Comparison of ENCODE assay signal across 30 cellular contexts in genomic region chr22:48892571-48893287, GRCh38.
A peak's percentile ranks its signal among the peaks of the same experiment; 100 is the strongest.
DNase-seq lines count a peak whose midpoint lies in the region; ATAC-seq, FAIRE-seq and TF ChIP-seq lines count a peak whose summit lies in the region.
"Had no signal": no experiment of that assay in that cellular context is flagged by ENCODE, and none has a peak within 500 bp of the region (broad histone marks: within the 10 kb centered on the region; RNA-seq: fewer than 3 reads in every experiment).

No MANE protein-coding gene starts in this region.

- H3K79me1 ChIP-seq in H1 (ENCODE audit: low read depth, low read length), result no peaks in the 10 kb centered on the region

- no peak overlapping the region for H2BK5ac ChIP-seq in H1 (ENCODE audit: low read depth, low read length)

- H3K27me3 ChIP-seq in H1 (replicated peaks in 1 of 4; ENCODE audit: control insufficient read depth in 3 of 4, extremely low read depth in 1 of 4, insufficient read depth in 3 of 4, low read length in 3 of 4) (peaks cover 0 to 4% (median 2%) of the 10 kb centered on the region in 4 experiments; a peak in 3 of 7 replicates), osteoblast (ENCODE audit: insufficient read depth, low read length) (no peaks in the 10 kb centered on the region), BE2C (no peaks in the 10 kb centered on the region)
- H3K27me3 ChIP-seq: body of pancreas, gastrocnemius medialis, hepatocyte, neutrophil had no signal

- H2AFZ ChIP-seq in H1 (ENCODE audit: low read length) (no peak overlapping the region), osteoblast (ENCODE audit: low read length) (no peak overlapping the region)
- H2AFZ ChIP-seq: hepatocyte had no signal

- H3K14ac ChIP-seq in H1 (ENCODE audit: insufficient read length), result no peak overlapping the region

- no peaks in the 10 kb centered on the region for H3K36me3 Mint-ChIP-seq in activated naive CD4-positive, alpha-beta T cell treated with anti-CD3 and anti-CD28 coated beads, Interleukin-2, amount 50 U/mL, for 24 hours
- H3K36me3 Mint-ChIP-seq in activated CD4-positive, alpha-beta T cell treated with anti-CD3 and anti-CD28 coated beads, Interleukin-2, amount 10 ng/mL, durations not matched to agents 24 days and 14 days (ENCODE audit: low read depth), result no peaks in the 10 kb centered on the region
- H3K36me3 Mint-ChIP-seq: stimulated activated naive B cell treated with anti-CD40 and anti-IgM and Interleukin-4, amounts not matched to agents 10 μg/mL and 1 μg/mL and 100 μg/mL, for 72 hours; WTC11 had no signal

- no peaks in the 10 kb centered on the region for H3K4me1 ChIP-seq in H1 (replicated peaks in 1 of 4; ENCODE audit: control insufficient read depth in 3 of 4, insufficient read depth in 4 of 4, low read length in 3 of 4)
- H3K4me1 ChIP-seq in osteoblast (ENCODE audit: insufficient read depth, low read length), result no peaks in the 10 kb centered on the region
- H3K4me1 ChIP-seq in BE2C, result no peaks in the 10 kb centered on the region
- H3K4me1 ChIP-seq: A549, body of pancreas, gastrocnemius medialis, suprapubic skin had no signal

- H2BK15ac ChIP-seq in H1 (ENCODE audit: low read length), result peak overlapping the region; percentile 83

- H3K56ac ChIP-seq in H1 (replicated peaks; ENCODE audit: insufficient read length, low read depth, low read length), result no peak overlapping the region

- no peak overlapping the region for H3K18ac ChIP-seq in H1 (ENCODE audit: extremely low read depth, low read length)

- no peak overlapping the region for H4K91ac ChIP-seq in H1 (replicated peaks; ENCODE audit: insufficient read length, low read length)

- no peak overlapping the region for H3K27ac ChIP-seq in H1 (ENCODE audit: low read depth, low read length)
- H3K27ac ChIP-seq in osteoblast (ENCODE audit: low read depth, low read length), result no peak overlapping the region
- H3K27ac ChIP-seq: A549, body of pancreas, gastrocnemius medialis, hepatocyte, neutrophil, SK-N-MC, suprapubic skin had no signal

- no peak overlapping the region for H3K4me2 ChIP-seq in H1 (ENCODE audit: insufficient read depth in 1 of 2, low read depth in 2 of 2, low read length in 2 of 2)
- no peak overlapping the region for H3K4me2 ChIP-seq in osteoblast (ENCODE audit: insufficient read depth, low read length)
- H3K4me2 ChIP-seq: A549, hepatocyte had no signal

- POLR2A ChIA-PET in H1 (lab: Charles Lee; ENCODE audit: partially characterized antibody), result no interaction called here

- H3K9me3 ChIP-seq in H1 (ENCODE audit: insufficient read depth in 2 of 2, low read depth in 1 of 2, low read length in 1 of 2) (peaks cover 0 to 3% of the 10 kb centered on the region in 2 experiments; a peak in 1 of 4 replicates), osteoblast (ENCODE audit: low read depth, low read length) (peaks cover 2% of the 10 kb centered on the region), BE2C (no peaks in the 10 kb centered on the region)
- H3K9me3 ChIP-seq: A549, gastrocnemius medialis, neutrophil, suprapubic skin had no signal

- 89% methylated on average over 15 of the region's 15 CpGs; no CpG with 5 or more reads in 1 of the 2 experiments for WGBS in H1 (ENCODE audit: extremely low coverage in 1 of 2, insufficient coverage in 1 of 2, insufficient read length in 1 of 2, insufficient replicate concordance in 2 of 2, low coverage in 1 of 2, low lambda C conversion rate in 2 of 2, missing lambda C conversion rate in 1 of 2), 2 experiments

- no peak overlapping the region for H3K4me3 ChIP-seq in H1 (ENCODE audit: extremely low read depth in 1 of 4, insufficient read depth in 2 of 4, low read depth in 3 of 4, low read length in 4 of 4)
- no peak overlapping the region for H3K4me3 ChIP-seq in osteoblast (ENCODE audit: insufficient read depth, low read length)
- H3K4me3 ChIP-seq in BE2C (ENCODE audit: low read depth, low read length), result no peak overlapping the region
- H3K4me3 ChIP-seq: A549, body of pancreas, gastrocnemius medialis, hepatocyte, K562, SK-N-MC, suprapubic skin had no signal

- H3K27ac Mint-ChIP-seq in activated naive CD4-positive, alpha-beta T cell treated with anti-CD3 and anti-CD28 coated beads, Interleukin-2, amount 50 U/mL, for 24 hours, result peak overlapping the region; percentile 17
- no peak overlapping the region for H3K27ac Mint-ChIP-seq in activated CD4-positive, alpha-beta T cell treated with anti-CD3 and anti-CD28 coated beads, Interleukin-2, amount 10 ng/mL, durations not matched to agents 24 days and 14 days
- H3K27ac Mint-ChIP-seq: activated CD4-positive, alpha-beta T cell treated with anti-CD3 and anti-CD28 coated beads, Interleukin-2, amount 10 ng/mL, durations not matched to agents 7 days and 5 days; activated naive CD4-positive, alpha-beta T cell treated with anti-CD3 and anti-CD28 coated beads for 36 hours; CD4-positive, alpha-beta T cell; stimulated activated naive B cell treated with anti-CD40 and anti-IgM and Interleukin-4, amounts not matched to agents 10 μg/mL and 1 μg/mL and 100 μg/mL, for 72 hours; WTC11 had no signal

- no peaks in the 10 kb centered on the region for H3K9me3 Mint-ChIP-seq in activated naive CD4-positive, alpha-beta T cell treated with anti-CD3 and anti-CD28 coated beads, Interleukin-2, amount 50 U/mL, for 24 hours
- no peaks in the 10 kb centered on the region for H3K9me3 Mint-ChIP-seq in activated CD4-positive, alpha-beta T cell treated with anti-CD3 and anti-CD28 coated beads, Interleukin-2, amount 10 ng/mL, durations not matched to agents 24 days and 14 days
- H3K9me3 Mint-ChIP-seq: activated CD4-positive, alpha-beta T cell treated with anti-CD3 and anti-CD28 coated beads, Interleukin-2, amount 10 ng/mL, durations not matched to agents 7 days and 5 days; activated naive CD4-positive, alpha-beta T cell treated with anti-CD3 and anti-CD28 coated beads for 36 hours; CD4-positive, alpha-beta T cell; stimulated activated naive B cell treated with anti-CD40 and anti-IgM and Interleukin-4, amounts not matched to agents 10 μg/mL and 1 μg/mL and 100 μg/mL, for 72 hours; WTC11 had no signal

- TF ChIP-seq RAD21 in H1 (IDR thresholded peaks at IDR 0.05 in 1 of 2, conservative IDR thresholded peaks at IDR 0.05 in 1 of 2; ENCODE audit: low read depth in 2 of 2, low read length in 2 of 2), result no peak

- no peak overlapping the region for H2AK5ac ChIP-seq in H1 (ENCODE audit: low read depth, low read length)

- no peak for TF ChIP-seq CTCF in H1 (IDR thresholded peaks at IDR 0.05; ENCODE audit: control extremely low read depth in 1 of 3, insufficient read depth in 1 of 3, low read depth in 1 of 3, low read length in 3 of 3)
- no peak for TF ChIP-seq CTCF in osteoblast (IDR thresholded peaks at IDR 0.05; ENCODE audit: extremely low read depth, low read depth, low read length)
- no peak for TF ChIP-seq CTCF in BE2C (IDR thresholded peaks at IDR 0.05; ENCODE audit: low read depth, low read length)

- no peak for DNase-seq in activated naive CD4-positive, alpha-beta T cell treated with anti-CD3 and anti-CD28 coated beads, Interleukin-2, amount 50 U/mL, for 16 hours
- no peak for DNase-seq in H1 (ENCODE audit: low read depth in 1 of 2, low spot score in 2 of 2)
- DNase-seq in osteoblast (ENCODE audit: insufficient read length, low spot score, missing footprints), result peak; percentile 3
- DNase-seq in urothelium cell line (ENCODE audit: low spot score), result no peak
- no peak for DNase-seq in activated CD4-positive, alpha-beta T cell treated with anti-CD3 and anti-CD28 coated beads, Interleukin-2, amount 10 ng/mL, durations not matched to agents 24 days and 14 days
- DNase-seq in BE2C, result no peak
- DNase-seq: activated CD4-positive, alpha-beta T cell treated with anti-CD3 and anti-CD28 coated beads, Interleukin-2, amount 10 ng/mL, durations not matched to agents 7 days and 5 days; activated naive CD4-positive, alpha-beta T cell treated with anti-CD3 and anti-CD28 coated beads for 36 hours; body of pancreas; cerebellar nuclear complex; gastrocnemius medialis; left colon; mesenchymal stem cell; NCI-H1092 treated with DMSO at 0.1 percent for 48 hours; NCI-H1930; NCI-H2171 treated with DMSO at 0.1 percent for 48 hours; NCI-H524; NK-92 treated with Interleukin-12 subunit alpha and Interleukin-12 subunit beta, amount 100 ng/mL, for 24 hours; stimulated activated naive B cell treated with anti-CD40 and anti-IgM and Interleukin-4, amounts not matched to agents 10 μg/mL and 1 μg/mL and 100 μg/mL, for 72 hours had no signal

- H2BK12ac ChIP-seq in H1 (ENCODE audit: low read depth, low read length), result no peak overlapping the region

- no peak overlapping the region for H2BK120ac ChIP-seq in H1 (replicated peaks; ENCODE audit: low read depth, low read length)

- H2BK20ac ChIP-seq in H1 (ENCODE audit: low read length), result no peak overlapping the region

- peaks cover 0 to 3% of the 10 kb centered on the region in 2 experiments for H4K20me1 ChIP-seq in H1 (replicated peaks in 1 of 2; ENCODE audit: control insufficient read depth in 1 of 2, insufficient read depth in 2 of 2, low read length in 2 of 2)
- no peaks in the 10 kb centered on the region for H4K20me1 ChIP-seq in osteoblast (ENCODE audit: insufficient read depth, low read length)

- H3K4ac ChIP-seq in H1 (replicated peaks; ENCODE audit: insufficient read length, low read depth, low read length), result no peak overlapping the region

- CTCF ChIA-PET in H1 (lab: Charles Lee; ENCODE audit: partially characterized antibody), result interaction anchor here (0.5 to 1.1 kb wide), 4 partner anchors 14 to 197 kb away, joined by 3 read pairs; no protein-coding TSS in a partner anchor

- no peaks in the 10 kb centered on the region for H3K79me2 ChIP-seq in H1 (ENCODE audit: control insufficient read depth in 1 of 2, insufficient read depth in 2 of 2, low read length in 2 of 2)
- no peaks in the 10 kb centered on the region for H3K79me2 ChIP-seq in osteoblast (ENCODE audit: insufficient read depth, low read length)
- H3K79me2 ChIP-seq: hepatocyte had no signal

- TF ChIP-seq EP300 in H1 (IDR thresholded peaks at IDR 0.05; ENCODE audit: borderline replicate concordance in 1 of 2, low read depth in 2 of 2, low read length in 2 of 2), result no peak

- peaks cover 5% of the 10 kb centered on the region; the same call in 1 of the 2 replicates for H3K23me2 ChIP-seq in H1 (ENCODE audit: low read depth, low read length)

- H4K5ac ChIP-seq in H1 (ENCODE audit: insufficient read length, low read depth, low read length), result no peak overlapping the region

- no peak overlapping the region for H4K8ac ChIP-seq in H1 (ENCODE audit: extremely low read depth, insufficient read depth, low read length)

- intact Hi-C loops in activated CD4-positive, alpha-beta T cell treated with anti-CD3 and anti-CD28 coated beads, Interleukin-2, amount 10 ng/mL, durations not matched to agents 24 days and 14 days (cut with micrococcal nuclease), result no loop called here

- no peak for TF ChIP-seq POLR2A in H1 (IDR thresholded peaks at IDR 0.05; ENCODE audit: control extremely low read depth in 1 of 2, low read depth in 2 of 2, low read length in 2 of 2)

- FAIRE-seq in H1 (lab: Jason Lieb, UNC) (no peak), urothelium cell line (lab: Jason Lieb, UNC) (peak; percentile 79)
- FAIRE-seq: A549, GM19239, K562 had no signal

- no peaks in the 10 kb centered on the region for H3K4me1 Mint-ChIP-seq in activated naive CD4-positive, alpha-beta T cell treated with anti-CD3 and anti-CD28 coated beads, Interleukin-2, amount 50 U/mL, for 24 hours
- no peaks in the 10 kb centered on the region for H3K4me1 Mint-ChIP-seq in activated CD4-positive, alpha-beta T cell treated with anti-CD3 and anti-CD28 coated beads, Interleukin-2, amount 10 ng/mL, durations not matched to agents 24 days and 14 days
- H3K4me1 Mint-ChIP-seq: activated CD4-positive, alpha-beta T cell treated with anti-CD3 and anti-CD28 coated beads, Interleukin-2, amount 10 ng/mL, durations not matched to agents 7 days and 5 days; stimulated activated naive B cell treated with anti-CD40 and anti-IgM and Interleukin-4, amounts not matched to agents 10 μg/mL and 1 μg/mL and 100 μg/mL, for 72 hours; WTC11 had no signal

- peaks cover 11% of the 10 kb centered on the region for H3K27me3 Mint-ChIP-seq in activated naive CD4-positive, alpha-beta T cell treated with anti-CD3 and anti-CD28 coated beads, Interleukin-2, amount 50 U/mL, for 24 hours
- no peaks in the 10 kb centered on the region for H3K27me3 Mint-ChIP-seq in activated CD4-positive, alpha-beta T cell treated with anti-CD3 and anti-CD28 coated beads, Interleukin-2, amount 10 ng/mL, durations not matched to agents 24 days and 14 days
- H3K27me3 Mint-ChIP-seq: activated CD4-positive, alpha-beta T cell treated with anti-CD3 and anti-CD28 coated beads, Interleukin-2, amount 10 ng/mL, durations not matched to agents 7 days and 5 days had no signal

- no peak overlapping the region for H3K23ac ChIP-seq in H1 (ENCODE audit: insufficient read length)

- no peak for ATAC-seq in HG03097 (IDR thresholded peaks at IDR 0.05; ENCODE audit: low FRiP score, unreplicated experiment)
- ATAC-seq: body of pancreas; gastrocnemius medialis; K562; left colon; stimulated activated naive B cell treated with anti-CD40 and anti-IgM and Interleukin-4, amounts not matched to agents 10 μg/mL and 1 μg/mL and 100 μg/mL, for 72 hours; WTC11 had no signal

- H3K36me3 ChIP-seq in H1 (ENCODE audit: control insufficient read depth in 2 of 4, insufficient read depth in 4 of 4, low read length in 3 of 4) (no peaks in the 10 kb centered on the region), osteoblast (ENCODE audit: insufficient read depth, low read length) (no peaks in the 10 kb centered on the region), BE2C (no peaks in the 10 kb centered on the region)
- H3K36me3 ChIP-seq: gastrocnemius medialis, neutrophil, suprapubic skin had no signal

- H3K4me3 Mint-ChIP-seq in activated naive CD4-positive, alpha-beta T cell treated with anti-CD3 and anti-CD28 coated beads, Interleukin-2, amount 50 U/mL, for 24 hours, result no peak overlapping the region
- no peak overlapping the region for H3K4me3 Mint-ChIP-seq in activated CD4-positive, alpha-beta T cell treated with anti-CD3 and anti-CD28 coated beads, Interleukin-2, amount 10 ng/mL, durations not matched to agents 24 days and 14 days
- H3K4me3 Mint-ChIP-seq: activated CD4-positive, alpha-beta T cell treated with anti-CD3 and anti-CD28 coated beads, Interleukin-2, amount 10 ng/mL, durations not matched to agents 7 days and 5 days; activated naive CD4-positive, alpha-beta T cell treated with anti-CD3 and anti-CD28 coated beads for 36 hours; CD4-positive, alpha-beta T cell; WTC11 had no signal

- no peak overlapping the region for H3K9ac ChIP-seq in H1 (replicated peaks in 1 of 4; ENCODE audit: extremely low read depth in 1 of 4, low read depth in 3 of 4, low read length in 3 of 4)
